In the genomic region with DNA sequence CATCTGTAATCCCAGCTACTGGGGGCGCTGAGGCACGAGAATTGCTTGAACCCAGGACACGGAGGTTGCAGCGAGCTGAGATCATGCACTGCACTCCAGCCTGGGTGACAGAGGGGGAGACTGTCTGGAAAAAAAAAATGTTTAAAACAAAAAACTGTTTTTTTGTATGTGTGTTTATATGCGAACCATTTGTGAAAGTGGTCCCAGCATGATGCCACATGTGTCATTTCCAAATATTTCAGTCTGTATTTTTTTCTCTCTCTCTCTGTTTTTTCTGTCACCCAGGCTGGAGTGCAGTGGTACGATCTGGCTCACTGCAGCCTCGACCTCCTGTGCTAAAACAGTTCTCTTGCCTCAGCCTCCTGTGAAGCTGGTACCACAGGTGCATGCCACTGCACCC, we compare ENCODE assay signal across 19 cellular contexts. TPM values are rescaled to one million over a fixed set of nuclear protein-coding genes. Genes with fewer than 3 reads are reported as not detected.
A peak's percentile ranks its signal among the peaks of the same experiment; 100 is the strongest.
DNase-seq lines count a peak whose midpoint lies in the region; ATAC-seq, FAIRE-seq and TF ChIP-seq lines count a peak whose summit lies in the region.
"Had no signal": no experiment of that assay in that cellular context is flagged by ENCODE, and none has a peak within 500 bp of the region (broad histone marks: within the 10 kb centered on the region; RNA-seq: fewer than 3 reads in every experiment).

No MANE protein-coding gene starts in this region.

- no peaks in the 10 kb centered on the region for H3K9me3 Mint-ChIP-seq in GM23338
- H3K9me3 Mint-ChIP-seq: CD4-positive, alpha-beta memory T cell had no signal

- no peak overlapping the region for H3K4me3 Mint-ChIP-seq in GM23338
- H3K4me3 Mint-ChIP-seq: CD4-positive, alpha-beta memory T cell had no signal

- no peak overlapping the region for H3K4ac ChIP-seq in trophoblast cell (ENCODE audit: low read depth, low read length)

- no peak for ATAC-seq in GM23338
- no peak for ATAC-seq in K562
- no peak for ATAC-seq in upper lobe of right lung
- no peak for ATAC-seq in lower lobe of right lung

- CTCF ChIA-PET in HEK293 (lab: Yijun Ruan, JAX): interaction anchor here (1.6 kb wide), 1 partner anchor 79 kb away, joined by 4 read pairs; no protein-coding TSS in a partner anchor
- CTCF ChIA-PET in K562 (lab: Yijun Ruan, JAX; ENCODE audit: low intra/inter-chr PET ratio): no interaction called here

- H3K27me3 Mint-ChIP-seq in GM23338 (ENCODE audit: insufficient read depth, low read depth, poor library complexity): peaks cover 14% of the 10 kb centered on the region
- H3K27me3 Mint-ChIP-seq: CD4-positive, alpha-beta memory T cell had no signal

- FAIRE-seq in K562 (lab: Jason Lieb, UNC): no peak
- FAIRE-seq: GM12891, GM18507 had no signal

- H3K4me2 ChIP-seq in GM23338 (no peak overlapping the region), K562 (ENCODE audit: insufficient read depth, low read length) (no peak overlapping the region), trophoblast cell (ENCODE audit: low read length) (no peak overlapping the region)

- H4K91ac ChIP-seq in trophoblast cell (ENCODE audit: low read depth, low read length): no peak overlapping the region

- peak overlapping the region; percentile 88 for H3K27ac ChIP-seq in GM23338 (ENCODE audit: low read depth)
- no peak overlapping the region for H3K27ac ChIP-seq in HEK293 (ENCODE audit: extremely low read depth, low read depth, low read length)
- no peak overlapping the region for H3K27ac ChIP-seq in K562 (ENCODE audit: extremely low read depth, low read depth, low read length)
- H3K27ac ChIP-seq in trophoblast cell (ENCODE audit: low read depth, low read length): no peak overlapping the region
- H3K27ac ChIP-seq in upper lobe of right lung: no peak overlapping the region
- H3K27ac ChIP-seq in lower lobe of right lung: no peak overlapping the region

- POLR2A ChIA-PET in HEK293 (lab: Yijun Ruan, JAX) (no interaction called here), K562 (lab: Yijun Ruan, JAX) (interaction anchor here (1.3 kb wide), 1 partner anchor 39 kb away, joined by 4 read pairs; no protein-coding TSS in a partner anchor)

- intact Hi-C loops in K562 (cut with micrococcal nuclease) (no loop called here), upper lobe of right lung (cut with DNase I) (no loop called here), lower lobe of right lung (cut with DNase I) (no loop called here)

- H3F3A ChIP-seq in GM23338 (replicated peaks; ENCODE audit: low read depth): peaks cover 41% of the 10 kb centered on the region; the same call in 1 of the 2 replicates

- H3K23ac ChIP-seq in trophoblast cell (ENCODE audit: low read length): peak overlapping the region; percentile 10

- peaks cover 50% of the 10 kb centered on the region for H3K36me3 Mint-ChIP-seq in GM23338 (ENCODE audit: low read depth)

- H3K79me2 ChIP-seq in GM23338 (replicated peaks; ENCODE audit: insufficient read depth): peaks cover 56% of the 10 kb centered on the region
- H3K79me2 ChIP-seq in K562 (ENCODE audit: control insufficient read depth, insufficient read depth, low read length): peaks cover 5% of the 10 kb centered on the region; the same call in 1 of the 3 replicates
- peaks cover 2% of the 10 kb centered on the region for H3K79me2 ChIP-seq in trophoblast cell (ENCODE audit: control insufficient read depth, insufficient read depth, low read length, poor library complexity)

- H2AK5ac ChIP-seq in trophoblast cell (ENCODE audit: low read length): no peak overlapping the region

- no peak overlapping the region for H2BK5ac ChIP-seq in trophoblast cell (ENCODE audit: low read depth, low read length, poor library complexity)

- no peak overlapping the region for H3K14ac ChIP-seq in trophoblast cell (ENCODE audit: low read length)

- H3K9me2 ChIP-seq in GM23338 (ENCODE audit: insufficient read depth): no peaks in the 10 kb centered on the region

- H2BK120ac ChIP-seq in trophoblast cell (ENCODE audit: insufficient read depth, low read length, poor library complexity): no peak overlapping the region

- DNase-seq in GM23338 (ENCODE audit: low spot score): no peak
- no peak for DNase-seq in K562 (ENCODE audit: extremely low read depth in 1 of 4, low spot score in 3 of 4)
- no peak for DNase-seq in trophoblast cell
- no peak for DNase-seq in SIG-M5 (lab: John Stamatoyannopoulos, UW)
- DNase-seq in upper lobe of right lung: no peak
- DNase-seq in lower lobe of right lung: no peak
- DNase-seq: C1 segment of cervical spinal cord; Calu3; CD4-positive, alpha-beta memory T cell; COR-L47; DMS53; DMS79 treated with DMSO at 0.1 percent for 48 hours; GF-D8; GOT3; H7; HCEC 1CT had no signal

- H3K79me1 ChIP-seq in trophoblast cell (ENCODE audit: low read length): no peaks in the 10 kb centered on the region

- H3K4me3 ChIP-seq in GM23338: no peak overlapping the region
- no peak overlapping the region for H3K4me3 ChIP-seq in HEK293 (ENCODE audit: low read depth, low read length)
- H3K4me3 ChIP-seq in K562: no peak overlapping the region
- no peak overlapping the region for H3K4me3 ChIP-seq in trophoblast cell (ENCODE audit: low read depth, low read length)
- H3K4me3 ChIP-seq in upper lobe of right lung: no peak overlapping the region
- H3K4me3 ChIP-seq in lower lobe of right lung: no peak overlapping the region

- no peaks in the 10 kb centered on the region for H3K4me1 Mint-ChIP-seq in GM23338

- H3K9me1 ChIP-seq in K562 (ENCODE audit: control insufficient read depth, insufficient read depth, low read length): no peaks in the 10 kb centered on the region

- TF ChIP-seq POLR2A in K562 (conservative IDR thresholded peaks at IDR 0.05): no peak

- H4K12ac ChIP-seq in trophoblast cell (ENCODE audit: low read depth, low read length): no peak overlapping the region

- H3K27me3 ChIP-seq in GM23338 (ENCODE audit: insufficient read depth) (no peaks in the 10 kb centered on the region), K562 (ENCODE audit: control insufficient read depth in 2 of 2, insufficient read depth in 2 of 2, low read length in 2 of 2) (no peaks in the 10 kb centered on the region), trophoblast cell (ENCODE audit: insufficient read depth, low read length) (no peaks in the 10 kb centered on the region), upper lobe of right lung (no peaks in the 10 kb centered on the region), lower lobe of right lung (ENCODE audit: low read depth) (no peaks in the 10 kb centered on the region)

- no peak overlapping the region for H3K27ac Mint-ChIP-seq in GM23338

- TF ChIP-seq RAD21 in K562 (CRISPR knock-in tag; conservative IDR thresholded peaks at IDR 0.05 in 1 of 2, IDR thresholded peaks at IDR 0.05 in 1 of 2): no peak

- TF ChIP-seq EP300 in K562 (IDR thresholded peaks at IDR 0.05; ENCODE audit: low read length): no peak

- WGBS in K562 (ENCODE audit: insufficient coverage, low coverage, missing lambda C conversion rate): 93% methylated on average over 7 of the region's 7 CpGs
- no CpG with 5 or more reads among the region's 7 CpGs for WGBS in trophoblast cell (ENCODE audit: extremely low coverage, insufficient coverage, insufficient read length)

- H3K18ac ChIP-seq in trophoblast cell (ENCODE audit: low read length): no peak overlapping the region

- TF ChIP-seq CTCF in GM23338 (conservative IDR thresholded peaks at IDR 0.05; ENCODE audit: low read depth in 2 of 2) (no peak), HEK293 (tag by site-specific recombination; IDR thresholded peaks at IDR 0.05) (no peak), K562 (IDR thresholded peaks at IDR 0.05 in 2 of 3, conservative IDR thresholded peaks at IDR 0.05 in 1 of 3; ENCODE audit: insufficient read depth in 2 of 3, low read depth in 1 of 3, low read length in 3 of 3) (no peak), upper lobe of right lung (IDR thresholded peaks at IDR 0.05) (no peak), lower lobe of right lung (IDR thresholded peaks at IDR 0.05) (no peak)

- H3K9ac ChIP-seq in K562 (ENCODE audit: insufficient read depth in 1 of 2, low read depth in 2 of 2, low read length in 2 of 2) (no peak overlapping the region), trophoblast cell (ENCODE audit: low read length) (no peak overlapping the region)

- H4K20me1 ChIP-seq in GM23338 (replicated peaks; ENCODE audit: insufficient read depth): peaks cover 51% of the 10 kb centered on the region
- no peaks in the 10 kb centered on the region for H4K20me1 ChIP-seq in K562 (replicated peaks; ENCODE audit: control insufficient read depth, insufficient read depth, low read length)

- no peaks in the 10 kb centered on the region; the same call in 1 of the 2 replicates for H3K4me1 ChIP-seq in GM23338 (ENCODE audit: insufficient read depth)
- H3K4me1 ChIP-seq in HEK293 (ENCODE audit: control insufficient read depth, insufficient read depth, low read length): no peaks in the 10 kb centered on the region
- H3K4me1 ChIP-seq in K562 (replicated peaks in 1 of 2; ENCODE audit: control insufficient read depth in 2 of 2, insufficient read depth in 2 of 2, low read length in 2 of 2): no peaks in the 10 kb centered on the region; a peak in 1 of 5 replicates
- peaks cover 0 to 9% of the 10 kb centered on the region in 2 experiments for H3K4me1 ChIP-seq in trophoblast cell (ENCODE audit: control insufficient read depth in 1 of 2, insufficient read depth in 2 of 2, low read length in 2 of 2)
- H3K4me1 ChIP-seq in upper lobe of right lung: no peaks in the 10 kb centered on the region
- no peaks in the 10 kb centered on the region for H3K4me1 ChIP-seq in lower lobe of right lung

- in situ Hi-C loops in K562 (cut with MboI): no loop called here

- H3K9me3 ChIP-seq in HEK293 (ENCODE audit: control insufficient read depth, insufficient read depth, low read depth, low read length) (no peaks in the 10 kb centered on the region), K562 (replicated peaks; ENCODE audit: control insufficient read depth, insufficient read depth, low read depth, low read length) (no peaks in the 10 kb centered on the region), trophoblast cell (ENCODE audit: insufficient read depth, low read depth, low read length) (peaks cover 2% of the 10 kb centered on the region), upper lobe of right lung (no peaks in the 10 kb centered on the region), lower lobe of right lung (no peaks in the 10 kb centered on the region)

- H3K36me3 ChIP-seq in GM23338 (ENCODE audit: insufficient read depth) (peaks cover 27% of the 10 kb centered on the region), HEK293 (ENCODE audit: control insufficient read depth in 2 of 2, insufficient read depth in 1 of 2, low read length in 2 of 2) (peaks cover 67 to 80% of the 10 kb centered on the region in 2 experiments), K562 (ENCODE audit: control insufficient read depth, insufficient read depth, low read length) (peaks cover 74% of the 10 kb centered on the region), trophoblast cell (ENCODE audit: control insufficient read depth in 1 of 2, insufficient read depth in 2 of 2, low read length in 2 of 2) (peaks cover 41 to 43% of the 10 kb centered on the region in 2 experiments), upper lobe of right lung (peaks cover 33% of the 10 kb centered on the region), lower lobe of right lung (peaks cover 56% of the 10 kb centered on the region)

- H2BK12ac ChIP-seq in trophoblast cell (ENCODE audit: low read length): no peak overlapping the region

- no peak overlapping the region for H4K8ac ChIP-seq in trophoblast cell (ENCODE audit: low read depth, low read length)

- H2AFZ ChIP-seq in GM23338: no peak overlapping the region
- H2AFZ ChIP-seq in K562 (ENCODE audit: low read depth, low read length): no peak overlapping the region
- H2AFZ ChIP-seq in trophoblast cell (ENCODE audit: insufficient read depth, low read length, poor library complexity): no peak overlapping the region

- no TSS peak for BruUV-seq in K562 (replicated peaks; lab: Mats Ljungman, UMichigan)

RNA-seq across cellular contexts. Expression of a gene that starts 37.4 kb away (rescaled TPM):
- total RNA-seq in GM23338 (2014; rRNA removed; shearing (Covaris generic)): 236 and 258 TPM in 2 replicates
- polyA plus RNA-seq in GM23338 (2016; fragmentation: Nextera tagmentation; extraction: Ambion mirVana): 108 and 115 TPM in 2 replicates
- total RNA-seq in K562 (2011; cell fraction: chromatin; rRNA removed; ENCODE audit: low replicate concordance): 86.7 and 121 TPM in 2 replicates
- total RNA-seq in K562 (2011; cell fraction: nucleolus; rRNA removed): 37.9 and 42.4 TPM in 2 replicates
- total RNA-seq in K562 (2011; cell fraction: nucleoplasm; rRNA removed): 54.9 and 55.4 TPM in 2 replicates
- 194 and 213 TPM in 2 replicates for total RNA-seq in K562 (2014; rRNA removed)
- total RNA-seq in K562 (2014; rRNA removed; fragmentation: Illumina TruSeq; extraction: Trizol): 215 and 244 TPM in 2 replicates
- total RNA-seq in K562 (2015; rRNA removed; fragmentation: Illumina TruSeq; extraction: Trizol): 220 and 231 TPM in 2 replicates
- total RNA-seq in K562 (2021): 205 and 217 TPM in 2 replicates
- polyA plus RNA-seq in K562 (2011; rRNA removed): 199 and 297 TPM in 2 replicates
- polyA plus RNA-seq in K562 (2011; cell fraction: cytosol; rRNA removed): 175 and 205 TPM in 2 replicates
- 41.2 and 60.5 TPM in 2 replicates for polyA plus RNA-seq in K562 (2011; cell fraction: nucleus; rRNA removed)
- 207 and 215 TPM in 2 replicates for polyA plus RNA-seq in K562 (2012)
- 293 and 299 TPM in 2 replicates for polyA plus RNA-seq in K562 (2014; fragmentation: Illumina TruSeq; extraction: Trizol)
- polyA plus RNA-seq in K562 (2014; fragmentation: Nextera tagmentation; extraction: Ambion mirVana): 100 to 1,000 TPM in 1 of 2 experiments, 10 to 100 TPM in 1; 82.8 to 133 TPM
- polyA plus RNA-seq in K562 (2014; rRNA removed): 250 and 273 TPM in 2 replicates
- polyA minus RNA-seq in K562 (2011; rRNA and poly(A)+ RNA removed): 138 and 156 TPM in 2 replicates
- polyA minus RNA-seq in K562 (2011; cell fraction: cytosol; rRNA and poly(A)+ RNA removed): 63.5 and 64.3 TPM in 2 replicates
- polyA minus RNA-seq in K562 (2011; cell fraction: nucleus; rRNA and poly(A)+ RNA removed): 11.0 and 20.4 TPM in 2 replicates
- polyA plus RNA-seq in trophoblast cell (2013): 152 and 161 TPM in 2 replicates
- 57.6 TPM for total RNA-seq in upper lobe of right lung
- total RNA-seq in lower lobe of right lung: 49.9 TPM

RNA-seq across cellular contexts. Expression of a gene that starts 54.5 kb away (rescaled TPM):
- total RNA-seq in GM23338 (2014; rRNA removed; shearing (Covaris generic)): 33.8 and 36.9 TPM in 2 replicates
- polyA plus RNA-seq in GM23338 (2016; fragmentation: Nextera tagmentation; extraction: Ambion mirVana) (26.7 and 29.4 TPM in 2 replicates), K562 (2011; rRNA removed) (4.0 and 5.3 TPM in 2 replicates), K562 (2014; fragmentation: Illumina TruSeq; extraction: Trizol) (33.5 and 33.7 TPM in 2 replicates), K562 (2014; fragmentation: Nextera tagmentation; extraction: Ambion mirVana) (1 to 10 TPM; 2.2 to 8.0 TPM), K562 (2014; rRNA removed) (14.4 and 17.6 TPM in 2 replicates)
- 66.1 and 83.6 TPM in 2 replicates for total RNA-seq in K562 (2011; cell fraction: chromatin; rRNA removed; ENCODE audit: low replicate concordance)
- total RNA-seq in K562 (2011; cell fraction: nucleolus; rRNA removed): 24.1 and 34.0 TPM in 2 replicates
- total RNA-seq in K562 (2011; cell fraction: nucleoplasm; rRNA removed): 30.9 TPM in 2 replicates
- total RNA-seq in K562 (2014; rRNA removed) (18.3 and 26.0 TPM in 2 replicates), K562 (2014; rRNA removed; fragmentation: Illumina TruSeq; extraction: Trizol) (19.6 and 24.1 TPM in 2 replicates), K562 (2015; rRNA removed; fragmentation: Illumina TruSeq; extraction: Trizol) (13.2 and 19.1 TPM in 2 replicates), K562 (2021) (59.5 and 75.6 TPM in 2 replicates), upper lobe of right lung (47.5 TPM), lower lobe of right lung (49.3 TPM)
- polyA plus RNA-seq in K562 (2011; cell fraction: cytosol; rRNA removed): 2.2 and 3.7 TPM in 2 replicates
- polyA plus RNA-seq in K562 (2011; cell fraction: nucleus; rRNA removed): 14.1 and 22.9 TPM in 2 replicates
- 11.1 and 39.1 TPM in 2 replicates for polyA plus RNA-seq in K562 (2012)
- polyA minus RNA-seq in K562 (2011; rRNA and poly(A)+ RNA removed): 14.0 and 14.6 TPM in 2 replicates
- 23.3 and 31.7 TPM in 2 replicates for polyA minus RNA-seq in K562 (2011; cell fraction: cytosol; rRNA and poly(A)+ RNA removed)
- 7.5 and 15.8 TPM in 2 replicates for polyA minus RNA-seq in K562 (2011; cell fraction: nucleus; rRNA and poly(A)+ RNA removed)
- 17.0 and 17.4 TPM in 2 replicates for polyA plus RNA-seq in trophoblast cell (2013)
